Comparison of ENCODE assay signal across 12 cellular contexts in genomic region chr19:19615086-19615485, GRCh38. TPM values are rescaled to one million over a fixed set of nuclear protein-coding genes. Genes with fewer than 3 reads are reported as not detected.
DNase-seq lines count a peak whose midpoint lies in the region; ATAC-seq, FAIRE-seq and TF ChIP-seq lines count a peak whose summit lies in the region.
"Had no signal": no experiment of that assay in that cellular context is flagged by ENCODE, and none has a peak within 500 bp of the region (broad histone marks: within the 10 kb centered on the region; RNA-seq: fewer than 3 reads in every experiment).

No MANE protein-coding gene starts in this region.

- peaks cover 12% of the 10 kb centered on the region for H3K4me1 ChIP-seq in RWPE2 (ENCODE audit: insufficient read depth, poor library complexity, severe bottlenecking)
- peaks cover 14% of the 10 kb centered on the region for H3K4me1 ChIP-seq in Caco-2

- H3K27me3 Mint-ChIP-seq in stimulated activated memory B cell treated with anti-CD40 and anti-IgM and Interleukin-4, amounts not matched to agents 10 μg/mL and 1 μg/mL and 100 μg/mL, for 72 hours = no peaks in the 10 kb centered on the region
- H3K27me3 Mint-ChIP-seq in Caco-2 (ENCODE audit: insufficient read depth, unreplicated experiment) = no peaks in the 10 kb centered on the region

- no TSS peak for BruUV-seq in Caco-2 (replicated peaks; lab: Mats Ljungman, UMichigan)

- no peaks in the 10 kb centered on the region for H3K9me3 ChIP-seq in RWPE2 (ENCODE audit: severe bottlenecking)
- no peaks in the 10 kb centered on the region for H3K9me3 ChIP-seq in Caco-2
- H3K9me3 ChIP-seq: HAP-1, tibial nerve had no signal

- ATAC-seq in RWPE2 (ENCODE audit: low read depth) (no peak), GM19455 (IDR thresholded peaks at IDR 0.05; ENCODE audit: unreplicated experiment) (no peak)
- ATAC-seq in stimulated activated memory B cell treated with anti-CD40 and anti-IgM and Interleukin-4, amounts not matched to agents 10 μg/mL and 1 μg/mL and 100 μg/mL, for 72 hours = no peak

- H3K4me3 ChIP-seq in RWPE2 (ENCODE audit: severe bottlenecking) = no peak overlapping the region
- no peak overlapping the region for H3K4me3 ChIP-seq in bronchial epithelial cell (ENCODE audit: low read depth, low read length)
- no peak overlapping the region for H3K4me3 ChIP-seq in Caco-2 (ENCODE audit: low read depth, low read length)
- H3K4me3 ChIP-seq: HAP-1, tibial nerve had no signal

- TF ChIP-seq POLR2A in GM12892 (IDR thresholded peaks at IDR 0.05; ENCODE audit: low read depth, low read length) = no peak

- peak; percentile 48 for DNase-seq in activated naive CD4-positive, alpha-beta T cell treated with Interleukin-2 at 50 U/mL for 16 hours
- no peak for DNase-seq in activated naive CD4-positive, alpha-beta T cell (lab: John Stamatoyannopoulos, UW)
- DNase-seq in RWPE2 (ENCODE audit: low spot score) (no peak), bronchial epithelial cell (ENCODE audit: low read depth) (peak; percentile 48), Caco-2 (no peak), GM12892 (ENCODE audit: insufficient read length) (no peak)
- DNase-seq: AML-193, NCI-H69 had no signal

- no peaks in the 10 kb centered on the region for H3K9me3 Mint-ChIP-seq in stimulated activated memory B cell treated with anti-CD40 and anti-IgM and Interleukin-4, amounts not matched to agents 10 μg/mL and 1 μg/mL and 100 μg/mL, for 72 hours
- H3K9me3 Mint-ChIP-seq in Caco-2 (ENCODE audit: unreplicated experiment) = no peaks in the 10 kb centered on the region

- H3K27ac ChIP-seq in RWPE2 (ENCODE audit: poor library complexity, severe bottlenecking) = peak overlapping the region; percentile 10
- H3K27ac ChIP-seq: tibial nerve had no signal

- FAIRE-seq in bronchial epithelial cell (lab: Jason Lieb, UNC) = no peak
- FAIRE-seq in GM12892 (lab: Jason Lieb, UNC) = no peak

- H3K4me3 Mint-ChIP-seq in stimulated activated memory B cell treated with anti-CD40 and anti-IgM and Interleukin-4, amounts not matched to agents 10 μg/mL and 1 μg/mL and 100 μg/mL, for 72 hours = no peak overlapping the region
- H3K4me3 Mint-ChIP-seq in Caco-2 (ENCODE audit: unreplicated experiment) = no peak overlapping the region

- H3K36me3 Mint-ChIP-seq in stimulated activated memory B cell treated with anti-CD40 and anti-IgM and Interleukin-4, amounts not matched to agents 10 μg/mL and 1 μg/mL and 100 μg/mL, for 72 hours = peaks cover 24% of the 10 kb centered on the region
- peaks cover 10% of the 10 kb centered on the region for H3K36me3 Mint-ChIP-seq in Caco-2 (ENCODE audit: insufficient read depth, unreplicated experiment)

- POLR2A ChIA-PET in Caco-2 (lab: Charles Lee) = no interaction called here

- intact Hi-C loops in Caco-2 (cut with micrococcal nuclease; ENCODE audit: unreplicated experiment) = loop anchor here (5.0 kb wide), 1 partner anchor 63 kb away; no protein-coding TSS in a partner anchor

- peaks cover 48% of the 10 kb centered on the region for H3K4me1 Mint-ChIP-seq in stimulated activated memory B cell treated with anti-CD40 and anti-IgM and Interleukin-4, amounts not matched to agents 10 μg/mL and 1 μg/mL and 100 μg/mL, for 72 hours
- H3K4me1 Mint-ChIP-seq in Caco-2 (ENCODE audit: low read depth, unreplicated experiment) = peaks cover 6% of the 10 kb centered on the region

- peak overlapping the region; percentile 50 for H3K27ac Mint-ChIP-seq in stimulated activated memory B cell treated with anti-CD40 and anti-IgM and Interleukin-4, amounts not matched to agents 10 μg/mL and 1 μg/mL and 100 μg/mL, for 72 hours
- H3K27ac Mint-ChIP-seq in Caco-2 (ENCODE audit: unreplicated experiment) = no peak overlapping the region

- TF ChIP-seq CTCF in RWPE2 (IDR thresholded peaks at IDR 0.05; ENCODE audit: poor library complexity, severe bottlenecking) (no peak), bronchial epithelial cell (IDR thresholded peaks at IDR 0.05; ENCODE audit: insufficient read depth, low read length, severe bottlenecking) (no peak), Caco-2 (IDR thresholded peaks at IDR 0.05; ENCODE audit: insufficient read depth in 1 of 2, low read depth in 1 of 2, low read length in 1 of 2, severe bottlenecking in 1 of 2, unreplicated experiment in 1 of 2) (no peak)

- CTCF ChIA-PET in Caco-2 (lab: Charles Lee) = no interaction called here

- H3K27me3 ChIP-seq in RWPE2 (ENCODE audit: insufficient read depth, poor library complexity, severe bottlenecking) = no peaks in the 10 kb centered on the region
- no peaks in the 10 kb centered on the region for H3K27me3 ChIP-seq in bronchial epithelial cell (ENCODE audit: control insufficient read depth, insufficient read depth, low read length)
- H3K27me3 ChIP-seq in Caco-2 (replicated peaks; ENCODE audit: control insufficient read depth, insufficient read depth, low read length) = no peaks in the 10 kb centered on the region

- H3K36me3 ChIP-seq in RWPE2 (ENCODE audit: low read depth) (0 out of 2 replicates have a peak, but pooled peaks cover 2% of the 10 kb centered on the region), bronchial epithelial cell (ENCODE audit: control insufficient read depth, insufficient read depth, low read length) (no peaks in the 10 kb centered on the region), Caco-2 (ENCODE audit: control insufficient read depth, insufficient read depth, low read length) (no peaks in the 10 kb centered on the region)
- H3K36me3 ChIP-seq: HAP-1, tibial nerve had no signal

RNA-seq across cellular contexts. Expression of gene PBX4, which starts 3.4 kb away (rescaled TPM):
- total RNA-seq in bronchial epithelial cell (0.53 and 0.64 TPM in 2 replicates), Caco-2 (2022) (3.5 and 3.6 TPM in 2 replicates)
- polyA plus RNA-seq in GM12892 (2012; ENCODE audit: missing spikeins) = 11.2 TPM

RNA-seq across cellular contexts. Expression of gene LPAR2, which starts 12.9 kb away (rescaled TPM):
- 5.5 and 5.6 TPM in 2 replicates for total RNA-seq in bronchial epithelial cell
- 29.3 and 31.3 TPM in 2 replicates for total RNA-seq in Caco-2 (2022)
- 13.8 TPM for polyA plus RNA-seq in GM12892 (2012; ENCODE audit: missing spikeins)

RNA-seq across cellular contexts. Expression of gene GMIP, which starts 28.4 kb away (rescaled TPM):
- 3.2 and 3.7 TPM in 2 replicates for total RNA-seq in bronchial epithelial cell
- 8.6 and 10.4 TPM in 2 replicates for total RNA-seq in Caco-2 (2022)
- polyA plus RNA-seq in GM12892 (2012; ENCODE audit: missing spikeins) = 21.5 TPM

RNA-seq across cellular contexts. Expression of gene ATP13A1, which starts 48.4 kb away (rescaled TPM):
- total RNA-seq in bronchial epithelial cell (20.3 and 22.7 TPM in 2 replicates), Caco-2 (2022) (83.0 and 93.1 TPM in 2 replicates)
- polyA plus RNA-seq in GM12892 (2012; ENCODE audit: missing spikeins) = 20.2 TPM

RNA-seq across cellular contexts. Expression of gene ZNF101, which starts 53.6 kb away (rescaled TPM):
- 8.7 and 14.6 TPM in 2 replicates for total RNA-seq in bronchial epithelial cell
- total RNA-seq in Caco-2 (2022) = 11.8 and 12.5 TPM in 2 replicates
- 13.4 TPM for polyA plus RNA-seq in GM12892 (2012; ENCODE audit: missing spikeins)

Comparison
In these comparisons a context has a peak if more than half of its experiments do, and no peak if none do; other contexts are left out.
1. DNase-seq: peak in activated naive CD4-positive, alpha-beta T cell treated with Interleukin-2 at 50 U/mL for 16 hours (single experiment) and bronchial epithelial cell (single experiment); none in activated naive CD4-positive, alpha-beta T cell (0 of 4), RWPE2 (single experiment), Caco-2 (0 of 2) and GM12892 (single experiment).